ENCODE assay signal across 1 cellular context in the genomic region with DNA sequence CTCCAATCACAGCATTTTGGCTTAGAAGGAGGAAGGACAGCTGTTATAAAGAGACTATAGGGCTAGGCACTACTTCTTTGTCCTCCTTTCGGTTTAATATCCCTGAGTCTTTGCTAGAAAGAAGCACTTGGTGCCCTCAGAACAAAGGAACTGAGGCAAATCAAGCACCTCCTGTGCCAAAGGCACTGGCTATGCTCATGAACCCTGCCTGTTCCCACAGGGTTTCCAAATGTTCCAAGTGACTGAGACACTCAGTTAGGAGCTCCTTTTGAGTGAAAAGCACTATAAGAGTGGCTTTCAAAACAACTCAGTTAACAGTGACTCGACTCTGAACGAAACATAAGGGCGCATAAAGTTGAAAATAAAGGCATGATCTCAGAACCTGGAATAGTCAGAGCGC.
TF ChIP-seq lines count a peak whose summit lies in the region.

No MANE protein-coding gene starts in this region.

TF ChIP-seq in GM12878, 131 proteins besides CTCF, POLR2A, EP300 and RAD21:
- no peak for TF ChIP-seq BRCA1 (IDR thresholded peaks at IDR 0.05; ENCODE audit: low read depth, low read length)
- 0 out of 2 replicates have a peak, but pooled peaks have one; percentile 29 for TF ChIP-seq MTA3 (IDR thresholded peaks at IDR 0.05; ENCODE audit: borderline replicate concordance, low read length)
- TF ChIP-seq SP1 (IDR thresholded peaks at IDR 0.05; ENCODE audit: low read depth, low read length) = no peak
- 0 out of 2 replicates have a peak, but pooled peaks have one; percentile 26 for TF ChIP-seq CBFB (IDR thresholded peaks at IDR 0.05; ENCODE audit: low read depth)
